ENCODE assay signal across 2 cellular contexts in the genomic region with DNA sequence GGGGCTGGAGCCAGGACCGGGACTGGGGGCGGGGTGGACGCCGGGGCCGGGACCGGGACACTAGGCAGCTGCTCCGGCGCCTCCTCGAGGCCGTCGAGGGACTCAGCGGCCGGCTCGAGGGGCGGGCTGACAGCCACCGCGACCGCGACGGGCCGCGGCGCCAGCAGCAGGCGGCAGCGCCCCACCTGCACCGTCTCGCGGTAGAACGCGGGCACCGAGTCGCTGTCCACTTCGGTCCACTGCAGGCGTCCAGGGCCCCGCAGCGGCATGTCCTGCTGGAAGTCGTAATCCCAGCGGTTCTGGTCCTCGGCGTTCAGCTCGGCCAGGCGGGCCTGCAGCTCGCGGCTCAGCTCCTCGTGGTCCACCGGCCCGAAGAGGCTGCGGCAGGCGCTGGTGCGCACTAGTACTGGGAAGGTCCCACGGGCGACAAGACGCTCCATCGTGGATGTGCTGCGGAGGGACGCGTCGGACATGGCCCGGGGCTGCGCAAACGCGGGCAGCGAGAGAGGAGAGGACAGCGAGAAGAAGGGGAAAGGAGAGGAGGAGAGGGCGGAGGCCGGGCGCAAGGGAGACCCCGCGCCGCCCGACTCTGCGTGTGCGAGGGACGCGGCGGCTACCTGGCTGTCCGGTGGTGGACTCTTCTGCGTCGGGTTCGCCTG.
TF ChIP-seq lines count a peak whose summit lies in the region.

No MANE protein-coding gene starts in this region.

TF ChIP-seq in liver, 16 proteins besides CTCF, POLR2A, EP300 and RAD21:
- TF ChIP-seq SP1 (IDR thresholded peaks at IDR 0.05) (no peak), GABPA (IDR thresholded peaks at IDR 0.05 in 1 of 2, conservative IDR thresholded peaks at IDR 0.05 in 1 of 2) (no peak), JUND (IDR thresholded peaks at IDR 0.05) (no peak), NR2F2 (IDR thresholded peaks at IDR 0.05) (no peak), TAF1 (conservative IDR thresholded peaks at IDR 0.05) (no peak), YY1 (IDR thresholded peaks at IDR 0.05) (no peak), HNF4G (IDR thresholded peaks at IDR 0.05) (no peak)
- TF ChIP-seq, protein P1, sequence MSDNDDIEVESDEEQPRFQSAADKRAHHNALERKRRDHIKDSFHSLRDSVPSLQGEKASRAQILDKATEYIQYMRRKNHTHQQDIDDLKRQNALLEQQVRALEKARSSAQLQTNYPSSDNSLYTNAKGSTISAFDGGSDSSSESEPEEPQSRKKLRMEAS (IDR thresholded peaks at IDR 0.05): no peak
TF ChIP-seq in liver: peak in this region for 0.

TF ChIP-seq in HepG2, 621 proteins besides CTCF, POLR2A, EP300 and RAD21:
- TF ChIP-seq SKI (IDR thresholded peaks at IDR 0.05; ENCODE audit: partially characterized antibody) (no peak), FOXP1 (IDR thresholded peaks at IDR 0.05) (no peak), FOXP1 (CRISPR knock-in tag; IDR thresholded peaks at IDR 0.05) (no peak)
- TF ChIP-seq, protein P2, sequence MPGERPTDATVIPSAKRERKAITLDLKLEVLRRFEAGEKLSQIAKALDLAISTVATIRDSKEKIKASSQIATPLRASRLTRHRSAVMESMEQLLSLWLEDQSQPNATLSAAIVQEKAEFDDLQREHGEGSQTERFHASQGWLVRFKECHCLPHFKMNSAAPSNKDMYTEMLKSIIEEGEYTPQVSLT (CRISPR knock-in tag; IDR thresholded peaks at IDR 0.05; ENCODE audit: borderline replicate concordance, low read depth): no peak
